Comparison of ENCODE assay signal across 8 cellular contexts in genomic region chrX:100928660-100929613, GRCh38.
DNase-seq lines count a peak whose midpoint lies in the region; ATAC-seq lines count a peak whose summit lies in the region.

TSS of gene XKRX (minus strand) at chrX:100928917. CDS start at chrX:100928304, 613 bp downstream.

- peak; percentile 46 to 50 for DNase-seq in NCI-H2081 (lab: John Stamatoyannopoulos, UW)
- DNase-seq in NCI-H2081 treated with DMSO at 0.1 percent for 48 hours (lab: John Stamatoyannopoulos, UW), result no peak
- peak; percentile 30 for DNase-seq in RKO (ENCODE audit: low spot score)
- peak; percentile 42 for DNase-seq in adipocyte (ENCODE audit: low read depth)
- peak; percentile 70 for DNase-seq in iPS-NIHi11 (ENCODE audit: low spot score)
- DNase-seq in stimulated activated CD4-positive, alpha-beta T cell treated with anti-CD3 and anti-CD28 coated beads, Interleukin-15, amount 100 ng/mL, for 24 hours, result peak; percentile 57

- peaks cover 16% of the 10 kb centered on the region for H3K9me3 ChIP-seq in adipocyte (ENCODE audit: control insufficient read depth, low read length)

- peak; percentile 69 for ATAC-seq in HG03066 (IDR thresholded peaks at IDR 0.05; ENCODE audit: low read depth, unreplicated experiment)
- ATAC-seq in HG03469 (IDR thresholded peaks at IDR 0.05; ENCODE audit: unreplicated experiment), result no peak

- H3K9ac ChIP-seq in adipocyte (ENCODE audit: low read length), result no peak within 1 kb of the TSS

- no peaks in the 10 kb centered on the region for H3K4me1 ChIP-seq in adipocyte (ENCODE audit: control insufficient read depth, insufficient read depth, low read length)

- no peaks in the 10 kb centered on the region for H3K36me3 ChIP-seq in adipocyte (ENCODE audit: control insufficient read depth, insufficient read depth, low read length, severe bottlenecking)

- H3K4me3 ChIP-seq in adipocyte (ENCODE audit: low read length), result peak within 1 kb of the TSS; percentile 56

- H3K27me3 ChIP-seq in adipocyte (replicated peaks; ENCODE audit: control insufficient read depth, insufficient read depth, low read length), result peaks cover 13% of the 10 kb centered on the region
